ENCODE assay signal across 3 cellular contexts in the genomic region with DNA sequence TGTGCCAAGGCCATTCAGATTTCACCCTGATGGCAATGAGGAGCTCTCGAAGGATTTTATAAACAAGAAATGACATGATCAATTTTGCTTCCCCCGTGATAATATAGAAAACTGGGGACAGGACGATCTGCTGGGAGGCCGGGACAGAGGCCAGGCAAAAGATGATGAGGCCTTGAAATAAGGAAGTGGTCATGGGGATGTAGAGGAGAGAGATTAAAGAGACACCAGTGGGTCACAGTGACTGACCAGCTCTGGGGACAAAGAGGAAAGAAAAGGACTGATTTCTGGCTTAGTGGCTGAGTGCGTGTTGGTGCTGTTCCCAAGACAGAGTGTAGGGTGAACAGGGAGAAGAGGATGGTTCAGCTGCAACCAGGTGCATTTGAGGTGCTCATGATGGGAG.
TF ChIP-seq lines count a peak whose summit lies in the region.

No MANE protein-coding gene starts in this region.

TF ChIP-seq in GM12891, 5 proteins besides CTCF, POLR2A, EP300 and RAD21:
- peak; percentile 31; the same call in 1 of the 2 replicates for TF ChIP-seq SPI1 (IDR thresholded peaks at IDR 0.05; ENCODE audit: low read depth, low read length)
- no peak for TF ChIP-seq POU2F2 (IDR thresholded peaks at IDR 0.05; ENCODE audit: low read depth, low read length)

TF ChIP-seq in IMR-90, 13 proteins besides CTCF, POLR2A, EP300 and RAD21:
- TF ChIP-seq MXI1 (IDR thresholded peaks at IDR 0.05; ENCODE audit: borderline replicate concordance, low read depth, low read length) = no peak
- TF ChIP-seq, protein P1, sequence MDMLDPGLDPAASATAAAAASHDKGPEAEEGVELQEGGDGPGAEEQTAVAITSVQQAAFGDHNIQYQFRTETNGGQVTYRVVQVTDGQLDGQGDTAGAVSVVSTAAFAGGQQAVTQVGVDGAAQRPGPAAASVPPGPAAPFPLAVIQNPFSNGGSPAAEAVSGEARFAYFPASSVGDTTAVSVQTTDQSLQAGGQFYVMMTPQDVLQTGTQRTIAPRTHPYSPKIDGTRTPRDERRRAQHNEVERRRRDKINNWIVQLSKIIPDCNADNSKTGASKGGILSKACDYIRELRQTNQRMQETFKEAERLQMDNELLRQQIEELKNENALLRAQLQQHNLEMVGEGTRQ (IDR thresholded peaks at IDR 0.05; ENCODE audit: low read depth, low read length) = no peak
- TF ChIP-seq CHD1 (IDR thresholded peaks at IDR 0.05; ENCODE audit: low read depth, low read length) = no peak
- TF ChIP-seq SMC3 (IDR thresholded peaks at IDR 0.05; ENCODE audit: low read depth, low read length) = no peak
- no peak for TF ChIP-seq MAFK (IDR thresholded peaks at IDR 0.05; ENCODE audit: low read depth, low read length)
- TF ChIP-seq RFX5 (IDR thresholded peaks at IDR 0.05; ENCODE audit: low read depth, low read length) = no peak

TF ChIP-seq in K562, 482 proteins besides CTCF, POLR2A, EP300 and RAD21:
- TF ChIP-seq SPI1 (IDR thresholded peaks at IDR 0.05; ENCODE audit: borderline replicate concordance, low read depth, low read length) = peak; percentile 84; the same call in 1 of the 2 replicates
- no peak for TF ChIP-seq CHD2 (IDR thresholded peaks at IDR 0.05; ENCODE audit: low read depth, low read length)
